Comparison of ENCODE assay signal across 14 cellular contexts in genomic region chr3:20047341-20047779, GRCh38. TPM values are rescaled to one million over a fixed set of nuclear protein-coding genes. Genes with fewer than 3 reads are reported as not detected.
DNase-seq lines count a peak whose midpoint lies in the region; ATAC-seq and TF ChIP-seq lines count a peak whose summit lies in the region.
"Had no signal": no experiment of that assay in that cellular context is flagged by ENCODE, and none has a peak within 500 bp of the region (broad histone marks: within the 10 kb centered on the region; RNA-seq: fewer than 3 reads in every experiment).

No MANE protein-coding gene starts in this region.

- no peaks in the 10 kb centered on the region for H3K27me3 Mint-ChIP-seq in activated naive CD8-positive, alpha-beta T cell treated with anti-CD3 and anti-CD28 coated beads, Interleukin-2, amount 50 U/mL, for 24 hours
- no peaks in the 10 kb centered on the region for H3K27me3 Mint-ChIP-seq in T-helper 2 cell treated with Interferon-gamma antibody and Interleukin-4, amounts not matched to agents 5 μg/mL and 100 μg/mL, for 36 hours (ENCODE audit: low read depth)

- H3K4me3 Mint-ChIP-seq in activated naive CD8-positive, alpha-beta T cell treated with anti-CD3 and anti-CD28 coated beads, Interleukin-2, amount 50 U/mL, for 24 hours, result no peak overlapping the region
- no peak overlapping the region for H3K4me3 Mint-ChIP-seq in T-helper 2 cell treated with Interferon-gamma antibody and Interleukin-4, amounts not matched to agents 5 μg/mL and 100 μg/mL, for 36 hours

- ATAC-seq in right cardiac atrium, result no peak
- ATAC-seq in activated naive CD8-positive, alpha-beta T cell treated with anti-CD3 and anti-CD28 coated beads, Interleukin-2, amount 50 U/mL, for 24 hours, result no peak
- no peak for ATAC-seq in GM21390 (IDR thresholded peaks at IDR 0.05; ENCODE audit: unreplicated experiment)
- no peak for ATAC-seq in GM18520 (IDR thresholded peaks at IDR 0.05; ENCODE audit: unreplicated experiment)
- ATAC-seq: left cardiac atrium had no signal

- no peak for DNase-seq in left ventricle myocardium inferior
- no peak for DNase-seq in right cardiac atrium
- no peak for DNase-seq in activated naive CD8-positive, alpha-beta T cell treated with anti-CD3 and anti-CD28 coated beads, Interleukin-2, amount 50 U/mL, for 24 hours
- no peak for DNase-seq in T-helper 2 cell treated with Interferon-gamma antibody and Interleukin-4, amounts not matched to agents 5 μg/mL and 100 μg/mL, for 36 hours (ENCODE audit: low spot score)
- no peak for DNase-seq in NCI-H1092 (lab: John Stamatoyannopoulos, UW)
- DNase-seq: Calu3, hippocampal formation, left cardiac atrium, NCI-H1092 treated with DMSO at 0.1 percent for 48 hours had no signal

- H3K4me1 ChIP-seq in left ventricle myocardium inferior (peaks cover 90% of the 10 kb centered on the region), right cardiac atrium (ENCODE audit: control insufficient read depth, insufficient read depth, low read length) (peaks cover 19% of the 10 kb centered on the region), neutrophil (ENCODE audit: control insufficient read depth in 1 of 2, insufficient read depth in 1 of 2, low read depth in 1 of 2, low read length in 1 of 2) (peaks cover 26 to 30% of the 10 kb centered on the region in 2 experiments)

- no peaks in the 10 kb centered on the region for H3K9me3 Mint-ChIP-seq in activated naive CD8-positive, alpha-beta T cell treated with anti-CD3 and anti-CD28 coated beads, Interleukin-2, amount 50 U/mL, for 24 hours
- H3K9me3 Mint-ChIP-seq in T-helper 2 cell treated with Interferon-gamma antibody and Interleukin-4, amounts not matched to agents 5 μg/mL and 100 μg/mL, for 36 hours, result no peaks in the 10 kb centered on the region

- no peak overlapping the region for H3K4me3 ChIP-seq in left ventricle myocardium inferior
- no peak overlapping the region for H3K4me3 ChIP-seq in right cardiac atrium (ENCODE audit: low read length)
- H3K4me3 ChIP-seq in neutrophil (ENCODE audit: low read depth in 1 of 2, low read length in 1 of 2), result no peak overlapping the region

- H3K9me3 ChIP-seq in left ventricle myocardium inferior (replicated peaks) (no peaks in the 10 kb centered on the region), right cardiac atrium (ENCODE audit: control insufficient read depth, low read length) (no peaks in the 10 kb centered on the region), neutrophil (no peaks in the 10 kb centered on the region)

- WGBS in right cardiac atrium, result 89% methylated on average over 7 of the region's 7 CpGs

- TF ChIP-seq CTCF in left ventricle myocardium inferior (IDR thresholded peaks at IDR 0.05; ENCODE audit: borderline replicate concordance) (no peak), neutrophil (IDR thresholded peaks at IDR 0.05) (no peak)

- intact Hi-C loops in left ventricle myocardium inferior (cut with micrococcal nuclease) (no loop called here), right cardiac atrium (cut with DNase I) (no loop called here)

- H3K27ac Mint-ChIP-seq in activated naive CD8-positive, alpha-beta T cell treated with anti-CD3 and anti-CD28 coated beads, Interleukin-2, amount 50 U/mL, for 24 hours, result peak overlapping the region; percentile 54
- no peak overlapping the region for H3K27ac Mint-ChIP-seq in T-helper 2 cell treated with Interferon-gamma antibody and Interleukin-4, amounts not matched to agents 5 μg/mL and 100 μg/mL, for 36 hours

- peak overlapping the region; percentile 16 for H3K27ac ChIP-seq in left ventricle myocardium inferior (replicated peaks)
- H3K27ac ChIP-seq in right cardiac atrium (ENCODE audit: low read length), result no peak overlapping the region
- H3K27ac ChIP-seq in neutrophil, result peak overlapping the region; percentile 75

- H3K36me3 Mint-ChIP-seq in activated naive CD8-positive, alpha-beta T cell treated with anti-CD3 and anti-CD28 coated beads, Interleukin-2, amount 50 U/mL, for 24 hours (ENCODE audit: low read depth), result no peaks in the 10 kb centered on the region
- peaks cover 15% of the 10 kb centered on the region for H3K36me3 Mint-ChIP-seq in T-helper 2 cell treated with Interferon-gamma antibody and Interleukin-4, amounts not matched to agents 5 μg/mL and 100 μg/mL, for 36 hours (ENCODE audit: low read depth)

- H3K36me3 ChIP-seq in left ventricle myocardium inferior (no peaks in the 10 kb centered on the region), neutrophil (no peaks in the 10 kb centered on the region)

- H3K27me3 ChIP-seq in left ventricle myocardium inferior (ENCODE audit: low read depth) (no peaks in the 10 kb centered on the region), right cardiac atrium (ENCODE audit: control insufficient read depth, insufficient read depth) (no peaks in the 10 kb centered on the region), neutrophil (no peaks in the 10 kb centered on the region)

- H3K4me1 Mint-ChIP-seq in activated naive CD8-positive, alpha-beta T cell treated with anti-CD3 and anti-CD28 coated beads, Interleukin-2, amount 50 U/mL, for 24 hours, result peaks cover 85% of the 10 kb centered on the region
- H3K4me1 Mint-ChIP-seq in T-helper 2 cell treated with Interferon-gamma antibody and Interleukin-4, amounts not matched to agents 5 μg/mL and 100 μg/mL, for 36 hours (ENCODE audit: low read depth), result peaks cover 57% of the 10 kb centered on the region

RNA-seq across cellular contexts. Expression of gene KAT2B, which starts 7.1 kb away (rescaled TPM):
- total RNA-seq in left ventricle myocardium inferior (94.3 TPM), right cardiac atrium (10 to 100 TPM; 58.2 to 71.5 (median 71.1) TPM)
- polyA plus RNA-seq in right cardiac atrium, result 20.9 TPM

RNA-seq across cellular contexts. Expression of gene PP2D1, which starts 35.3 kb away (rescaled TPM):
- total RNA-seq in left ventricle myocardium inferior, result not detected
- not detected for total RNA-seq in right cardiac atrium
- not detected for polyA plus RNA-seq in right cardiac atrium
- total RNA-seq: Calu3, cerebellum, epithelial cell of proximal tubule, left cardiac atrium had no signal
